ENCODE assay signal across 8 cellular contexts in genomic region chr11:126480410-126481302, GRCh38.
DNase-seq lines count a peak whose midpoint lies in the region; ATAC-seq, FAIRE-seq and TF ChIP-seq lines count a peak whose summit lies in the region.

No MANE protein-coding gene starts in this region.

- H3K4me3 ChIP-seq in bronchial epithelial cell (ENCODE audit: low read depth, low read length), result no peak overlapping the region

- ATAC-seq in GM18511 (IDR thresholded peaks at IDR 0.05; ENCODE audit: unreplicated experiment), result peak; percentile 78
- peak; percentile 64 for ATAC-seq in HG03095 (IDR thresholded peaks at IDR 0.05; ENCODE audit: unreplicated experiment)

- H3K27ac ChIP-seq in VCaP, result peak overlapping the region; percentile 72

- no peaks in the 10 kb centered on the region for H3K27me3 ChIP-seq in bronchial epithelial cell (ENCODE audit: control insufficient read depth, insufficient read depth, low read length)

- FAIRE-seq in bronchial epithelial cell (lab: Jason Lieb, UNC) (peak; percentile 70), islet of Langerhans (lab: Jason Lieb, UNC) (peak; percentile 79)

- DNase-seq in A172 (ENCODE audit: low spot score) (peak; percentile 60), NCI-H2171 treated with DMSO at 0.1 percent for 48 hours (lab: John Stamatoyannopoulos, UW) (peak; percentile 73), bronchial epithelial cell (ENCODE audit: low read depth) (peak; percentile 71)
- DNase-seq in stimulated activated CD4-positive, alpha-beta T cell treated with anti-CD3 and anti-CD28 coated beads, Interleukin-12 subunit alpha, Interleukin-12 subunit beta, amount 100 ng/mL, for 4 hours, result peak; percentile 57

- H3K36me3 ChIP-seq in bronchial epithelial cell (ENCODE audit: control insufficient read depth, insufficient read depth, low read length), result no peaks in the 10 kb centered on the region

- peak; percentile 97 for TF ChIP-seq CTCF in VCaP (conservative IDR thresholded peaks at IDR 0.05)
- TF ChIP-seq CTCF in bronchial epithelial cell (IDR thresholded peaks at IDR 0.05; ENCODE audit: insufficient read depth, low read length, severe bottlenecking), result peak; percentile 88
